Comparison of ENCODE assay signal across 20 cellular contexts in genomic region chr1:183892351-183892793, GRCh38.
DNase-seq lines count a peak whose midpoint lies in the region; ATAC-seq, FAIRE-seq and TF ChIP-seq lines count a peak whose summit lies in the region.
"Had no signal": no experiment of that assay in that cellular context is flagged by ENCODE, and none has a peak within 500 bp of the region (broad histone marks: within the 10 kb centered on the region; RNA-seq: fewer than 3 reads in every experiment).

No MANE protein-coding gene starts in this region.

- TF ChIP-seq RAD21 in GM12878 (IDR thresholded peaks at IDR 0.05; ENCODE audit: insufficient read depth, low read depth, low read length): no peak

- H3K9me3 ChIP-seq in breast epithelium (no peaks in the 10 kb centered on the region), GM12878 (replicated peaks; ENCODE audit: control insufficient read depth, insufficient read depth, low read length) (no peaks in the 10 kb centered on the region; the same call in 2 of the 3 replicates), upper lobe of right lung (no peaks in the 10 kb centered on the region)
- H3K9me3 ChIP-seq: heart right ventricle had no signal

- peaks cover 6% of the 10 kb centered on the region for H3K4me1 Mint-ChIP-seq in MCF 10A (ENCODE audit: insufficient read depth, unreplicated experiment)
- H3K4me1 Mint-ChIP-seq: neural progenitor cell had no signal

- SMC1A ChIA-PET in GM12878 (lab: Charles Lee; ENCODE audit: uncharacterized antibody, unreplicated experiment): interaction anchor here (0.6 to 12.0 kb wide), 14 partner anchors 11 to 1049 kb away, joined by 3 to 134 read pairs (median 4); no protein-coding TSS in a partner anchor

- peaks cover 4% of the 10 kb centered on the region for H3K36me3 Mint-ChIP-seq in MCF 10A (ENCODE audit: insufficient read depth, unreplicated experiment)

- DNase-seq in MCF 10A (ENCODE audit: unreplicated experiment): peak; percentile 78
- no peak for DNase-seq in breast epithelium (ENCODE audit: low spot score in 2 of 2)
- DNase-seq in GM12878 (ENCODE audit: low read depth, low spot score): no peak
- DNase-seq in left lobe of liver (ENCODE audit: low spot score): no peak
- DNase-seq in upper lobe of right lung: no peak
- no peak for DNase-seq in SK-N-DZ (ENCODE audit: low spot score)
- DNase-seq in Ammon's horn (ENCODE audit: low spot score): no peak
- DNase-seq: 8988T; activated naive CD4-positive, alpha-beta T cell treated with anti-CD3 and anti-CD28 coated beads, Interleukin-2, amount 50 U/mL, for 16 hours; GDM1; H7; heart right ventricle; mammary epithelial cell; NCI-H2107; T-cell had no signal

- H3K27ac Mint-ChIP-seq in MCF 10A (ENCODE audit: low read depth, unreplicated experiment): no peak overlapping the region
- H3K27ac Mint-ChIP-seq: neural progenitor cell; stimulated activated naive CD8-positive, alpha-beta T cell treated with anti-CD3 and anti-CD28 coated beads, Interleukin-15, Interleukin-2, amounts not matched to agents 100 ng/mL and 50 ng/mL, for 24 hours; T-cell had no signal

- H3K4me3 Mint-ChIP-seq in MCF 10A (ENCODE audit: unreplicated experiment): no peak overlapping the region
- H3K4me3 Mint-ChIP-seq: neural progenitor cell; stimulated activated naive CD8-positive, alpha-beta T cell treated with anti-CD3 and anti-CD28 coated beads, Interleukin-15, Interleukin-2, amounts not matched to agents 100 ng/mL and 50 ng/mL, for 24 hours; T-cell had no signal

- no peak for TF ChIP-seq POLR2A in breast epithelium (IDR thresholded peaks at IDR 0.05)
- no peak for TF ChIP-seq POLR2A in GM12878 (IDR thresholded peaks at IDR 0.05; ENCODE audit: low read depth, low read length)

- H3K36me3 ChIP-seq in breast epithelium (no peaks in the 10 kb centered on the region), GM12878 (ENCODE audit: control insufficient read depth in 2 of 2, insufficient read depth in 2 of 2, low read length in 1 of 2) (peaks cover 7 to 37% of the 10 kb centered on the region in 2 experiments), upper lobe of right lung (peaks cover 21% of the 10 kb centered on the region)
- H3K36me3 ChIP-seq: neural progenitor cell had no signal

- POLR2A ChIA-PET in MCF 10A (lab: Yijun Ruan, JAX) (interaction anchor here (0.6 to 1.6 kb wide), 4 partner anchors 10 to 87 kb away, joined by 3 to 4 read pairs (median 4); no protein-coding TSS in a partner anchor), GM12878 (lab: Charles Lee) (interaction anchor here (1.6 kb wide), 2 partner anchors 7 to 19 kb away, joined by 3 to 6 read pairs; no protein-coding TSS in a partner anchor)

- H3K27ac ChIP-seq in breast epithelium: no peak overlapping the region
- peak overlapping the region; percentile 56 for H3K27ac ChIP-seq in GM12878 (ENCODE audit: control insufficient read depth, insufficient read depth)
- peak overlapping the region; percentile 40 for H3K27ac ChIP-seq in upper lobe of right lung
- H3K27ac ChIP-seq: cardiac muscle cell, neural progenitor cell had no signal

- no peak for TF ChIP-seq CTCF in MCF 10A (IDR thresholded peaks at IDR 0.05; ENCODE audit: unreplicated experiment)
- no peak for TF ChIP-seq CTCF in breast epithelium (IDR thresholded peaks at IDR 0.05)
- no peak for TF ChIP-seq CTCF in GM12878 (IDR thresholded peaks at IDR 0.05 in 2 of 3, conservative IDR thresholded peaks at IDR 0.05 in 1 of 3; ENCODE audit: control insufficient read depth in 2 of 3, extremely low read depth in 1 of 3, insufficient read depth in 1 of 3, low read depth in 3 of 3, low read length in 3 of 3)
- TF ChIP-seq CTCF in upper lobe of right lung (IDR thresholded peaks at IDR 0.05): no peak

- H3K79me2 ChIP-seq in GM12878 (ENCODE audit: control insufficient read depth, insufficient read depth, low read length): no peaks in the 10 kb centered on the region; the same call in 1 of the 2 replicates

- TF ChIP-seq EP300 in GM12878 (IDR thresholded peaks at IDR 0.05; ENCODE audit: borderline replicate concordance in 1 of 2, control insufficient read depth in 1 of 2, low read depth in 2 of 2, low read length in 2 of 2): no peak

- no peaks in the 10 kb centered on the region for H3K27me3 ChIP-seq in breast epithelium
- H3K27me3 ChIP-seq in GM12878 (replicated peaks in 1 of 2; ENCODE audit: control insufficient read depth in 2 of 2, insufficient read depth in 2 of 2, low read length in 1 of 2): no peaks in the 10 kb centered on the region
- no peaks in the 10 kb centered on the region for H3K27me3 ChIP-seq in upper lobe of right lung
- H3K27me3 ChIP-seq: cardiac muscle cell, heart right ventricle, neural progenitor cell had no signal

- no peak for FAIRE-seq in GM12878 (lab: Jason Lieb, UNC)

- in situ Hi-C loops in GM12878 (cut with MboI): no loop called here

- CTCF ChIA-PET in MCF 10A (lab: Yijun Ruan, JAX) (interaction anchor here (0.7 to 2.4 kb wide), 8 partner anchors 11 to 237 kb away, joined by 3 to 13 read pairs (median 6); partner anchors contain the start of gene COLGALT2), GM12878 (lab: Yijun Ruan, JAX) (interaction anchor here (1.7 to 7.2 kb wide), 6 partner anchors 10 to 237 kb away, joined by 4 to 44 read pairs (median 7); no protein-coding TSS in a partner anchor)

- H3K4me1 ChIP-seq in breast epithelium (no peaks in the 10 kb centered on the region), GM12878 (ENCODE audit: control insufficient read depth, insufficient read depth, low read length) (peaks cover 80% of the 10 kb centered on the region), upper lobe of right lung (peaks cover 42% of the 10 kb centered on the region)
- H3K4me1 ChIP-seq: neural progenitor cell had no signal

- H3K27me3 Mint-ChIP-seq in MCF 10A (ENCODE audit: insufficient read depth, unreplicated experiment): no peaks in the 10 kb centered on the region
- H3K27me3 Mint-ChIP-seq: stimulated activated naive CD8-positive, alpha-beta T cell treated with anti-CD3 and anti-CD28 coated beads, Interleukin-15, Interleukin-2, amounts not matched to agents 100 ng/mL and 50 ng/mL, for 24 hours; T-cell had no signal

- H3K4me3 ChIP-seq in breast epithelium (no peak overlapping the region), GM12878 (no peak overlapping the region), upper lobe of right lung (no peak overlapping the region)
- H3K4me3 ChIP-seq: cardiac muscle cell, heart right ventricle, neural progenitor cell, skin epidermis had no signal

- intact Hi-C loops in MCF 10A (cut with micrococcal nuclease): no loop called here
- intact Hi-C loops in breast epithelium (cut with DNase I; ENCODE audit: low total_unique reads): no loop called here
- intact Hi-C loops in GM12878 (cut with micrococcal nuclease; ENCODE audit: unreplicated experiment): no loop called here
- intact Hi-C loops in upper lobe of right lung (cut with DNase I): no loop called here

- no peaks in the 10 kb centered on the region for H3K9me3 Mint-ChIP-seq in MCF 10A (ENCODE audit: unreplicated experiment)
- H3K9me3 Mint-ChIP-seq: neural progenitor cell; stimulated activated naive CD8-positive, alpha-beta T cell treated with anti-CD3 and anti-CD28 coated beads, Interleukin-15, Interleukin-2, amounts not matched to agents 100 ng/mL and 50 ng/mL, for 24 hours; T-cell had no signal

- ATAC-seq in GM12878 (no peak), left lobe of liver (peak; percentile 83), upper lobe of right lung (peak; percentile 94), HG02759 (IDR thresholded peaks at IDR 0.05; ENCODE audit: unreplicated experiment) (no peak)
- ATAC-seq: T-cell had no signal

- RAD21 ChIA-PET in GM12878 (lab: Charles Lee; ENCODE audit: unreplicated experiment): interaction anchor here (0.7 to 2.7 kb wide), 4 partner anchors 10 to 258 kb away, joined by 3 to 8 read pairs (median 6); no protein-coding TSS in a partner anchor

- H3K4me2 ChIP-seq in GM12878 (ENCODE audit: control insufficient read depth, insufficient read depth): no peak overlapping the region
- H3K4me2 ChIP-seq: neural progenitor cell had no signal

- H4K20me1 ChIP-seq in GM12878 (ENCODE audit: control insufficient read depth, insufficient read depth): no peaks in the 10 kb centered on the region

- no TSS peak for BruUV-seq in MCF 10A (replicated peaks; lab: Mats Ljungman, UMichigan)
- no TSS peak for BruUV-seq in GM12878 (replicated peaks; lab: Mats Ljungman, UMichigan)

- H3K9ac ChIP-seq in GM12878 (ENCODE audit: control insufficient read depth, insufficient read depth, low read length): no peak overlapping the region
- H3K9ac ChIP-seq: neural progenitor cell had no signal

- no peak overlapping the region for H2AFZ ChIP-seq in GM12878 (ENCODE audit: control insufficient read depth, low read depth, low read length)
- H2AFZ ChIP-seq: neural progenitor cell had no signal

TF ChIP-seq in GM12878, 131 proteins besides CTCF, POLR2A, EP300 and RAD21 (continues in another document):
- TF ChIP-seq SP1 (IDR thresholded peaks at IDR 0.05; ENCODE audit: low read depth, low read length): no peak
- no peak for TF ChIP-seq IRF4 (IDR thresholded peaks at IDR 0.05; ENCODE audit: low read depth, low read length)
- TF ChIP-seq CEBPZ (IDR thresholded peaks at IDR 0.05; ENCODE audit: low read depth, low read length): no peak
- no peak for TF ChIP-seq EZH2 (IDR thresholded peaks at IDR 0.05; ENCODE audit: borderline replicate concordance, control insufficient read depth, low read depth, low read length)
- TF ChIP-seq BCL11A (IDR thresholded peaks at IDR 0.05; ENCODE audit: low read depth, low read length): no peak

Comparison
In these comparisons a context has a peak if more than half of its experiments do, and no peak if none do; other contexts are left out.
1. H3K27ac ChIP-seq: peak in GM12878 (single experiment) and upper lobe of right lung (single experiment); none in breast epithelium (0 of 2).
2. ATAC-seq: peak in left lobe of liver (single experiment) and upper lobe of right lung (single experiment); none in GM12878 (single experiment) and HG02759 (single experiment).